In genomic region chr15:65410036-65410435, GRCh38 we compare ENCODE assay signal across 20 cellular contexts. TPM values are rescaled to one million over a fixed set of nuclear protein-coding genes. Genes with fewer than 3 reads are reported as not detected.
A peak's percentile ranks its signal among the peaks of the same experiment; 100 is the strongest.
DNase-seq lines count a peak whose midpoint lies in the region; ATAC-seq and TF ChIP-seq lines count a peak whose summit lies in the region.
"Had no signal": no experiment of that assay in that cellular context is flagged by ENCODE, and none has a peak within 500 bp of the region (broad histone marks: within the 10 kb centered on the region; RNA-seq: fewer than 3 reads in every experiment).

No MANE protein-coding gene starts in this region.

- no peaks in the 10 kb centered on the region for H3K9me3 ChIP-seq in neuronal stem cell (replicated peaks in 1 of 2; ENCODE audit: control insufficient read depth in 2 of 2, insufficient read depth in 1 of 2, low read depth in 1 of 2, low read length in 2 of 2)
- H3K9me3 ChIP-seq: Caco-2 had no signal

- ATAC-seq in activated naive CD8-positive, alpha-beta T cell treated with anti-CD3 and anti-CD28 coated beads, Interleukin-2, amount 50 U/mL, for 24 hours, result no peak
- ATAC-seq in HG02870 (IDR thresholded peaks at IDR 0.05; ENCODE audit: unreplicated experiment) (no peak), GM19395 (IDR thresholded peaks at IDR 0.05; ENCODE audit: unreplicated experiment) (no peak), GM18858 (IDR thresholded peaks at IDR 0.05; ENCODE audit: unreplicated experiment) (no peak)
- ATAC-seq: Panc1 had no signal

- H2BK15ac ChIP-seq in neuronal stem cell (ENCODE audit: low read length), result no peak overlapping the region

- no peak overlapping the region for H3K4me2 ChIP-seq in neuronal stem cell (ENCODE audit: insufficient read depth, low read length, poor library complexity, severe bottlenecking)

- no peak for TF ChIP-seq CTCF in endothelial cell (IDR thresholded peaks at IDR 0.05; ENCODE audit: unreplicated experiment)

- H3K79me1 ChIP-seq in neuronal stem cell (ENCODE audit: low read depth, low read length), result peaks cover 9% of the 10 kb centered on the region

- no peak overlapping the region for H2BK120ac ChIP-seq in neuronal stem cell (ENCODE audit: low read depth, low read length)

- H3K36me3 ChIP-seq in neuronal stem cell (replicated peaks in 1 of 2; ENCODE audit: control insufficient read depth in 2 of 2, insufficient read depth in 2 of 2, low read length in 2 of 2) (peaks cover 0 to 43% of the 10 kb centered on the region in 2 donors), H7 (replicated peaks; ENCODE audit: control insufficient read depth, insufficient read depth, low read length) (no peaks in the 10 kb centered on the region)

- no peak for DNase-seq in activated naive CD8-positive, alpha-beta T cell treated with anti-CD3 and anti-CD28 coated beads, Interleukin-2, amount 50 U/mL, for 24 hours
- no peak for DNase-seq in activated naive CD8-positive, alpha-beta T cell treated with anti-CD3 and anti-CD28 coated beads for 36 hours
- no peak for DNase-seq in endothelial cell (ENCODE audit: low spot score)
- DNase-seq in neuronal stem cell (ENCODE audit: low spot score), result no peak
- no peak for DNase-seq in H7
- DNase-seq: 8988T, Caco-2, DMS53, NCI-H1048, NCI-H146, NCI-H2227 treated with DMSO at 0.1 percent for 48 hours, NCI-H526, SHP77 had no signal

- peaks cover 21% of the 10 kb centered on the region for H3K27me3 Mint-ChIP-seq in activated naive CD8-positive, alpha-beta T cell treated with anti-CD3 and anti-CD28 coated beads, Interleukin-2, amount 50 U/mL, for 24 hours
- peaks cover 13% of the 10 kb centered on the region for H3K27me3 Mint-ChIP-seq in activated naive CD8-positive, alpha-beta T cell treated with anti-CD3 and anti-CD28 coated beads for 36 hours
- H3K27me3 Mint-ChIP-seq in endothelial cell (ENCODE audit: unreplicated experiment), result peaks cover 6% of the 10 kb centered on the region

- H3K14ac ChIP-seq in neuronal stem cell (ENCODE audit: low read length), result peak overlapping the region; percentile 3

- no peak overlapping the region for H4K8ac ChIP-seq in neuronal stem cell (ENCODE audit: low read depth, low read length)

- H2BK12ac ChIP-seq in neuronal stem cell (ENCODE audit: low read length), result no peak overlapping the region

- no peak overlapping the region for H3K9ac ChIP-seq in neuronal stem cell (ENCODE audit: low read depth, low read length, poor library complexity)

- no peaks in the 10 kb centered on the region for H3K36me3 Mint-ChIP-seq in activated naive CD8-positive, alpha-beta T cell treated with anti-CD3 and anti-CD28 coated beads, Interleukin-2, amount 50 U/mL, for 24 hours (ENCODE audit: low read depth)
- H3K36me3 Mint-ChIP-seq in activated naive CD8-positive, alpha-beta T cell treated with anti-CD3 and anti-CD28 coated beads for 36 hours, result no peaks in the 10 kb centered on the region
- no peaks in the 10 kb centered on the region for H3K36me3 Mint-ChIP-seq in endothelial cell (ENCODE audit: low read depth, unreplicated experiment)

- H3K4me1 ChIP-seq in neuronal stem cell (ENCODE audit: control insufficient read depth in 2 of 2, insufficient read depth in 1 of 2, low read depth in 1 of 2, low read length in 2 of 2), result peaks cover 35 to 38% of the 10 kb centered on the region in 2 donors

- no peak overlapping the region for H3K23ac ChIP-seq in neuronal stem cell (ENCODE audit: low read depth, low read length, poor library complexity)

- no peak overlapping the region for H2AFZ ChIP-seq in neuronal stem cell (ENCODE audit: low read length)

- H3K4ac ChIP-seq in neuronal stem cell (ENCODE audit: low read length), result no peak overlapping the region

- no peak overlapping the region for H3K27ac ChIP-seq in neuronal stem cell (replicated peaks; ENCODE audit: low read length)
- H3K27ac ChIP-seq: C4-2B, HL-60 had no signal

- no peak overlapping the region for H2AK5ac ChIP-seq in neuronal stem cell (ENCODE audit: low read depth, low read length)

- WGBS in neuronal stem cell (ENCODE audit: extremely low coverage in 2 of 2, insufficient read length in 2 of 2, insufficient replicate concordance in 1 of 2), 2 donors, result no CpG with 5 or more reads among the region's 11 CpGs

- no peaks in the 10 kb centered on the region for H3K9me3 Mint-ChIP-seq in activated naive CD8-positive, alpha-beta T cell treated with anti-CD3 and anti-CD28 coated beads, Interleukin-2, amount 50 U/mL, for 24 hours
- H3K9me3 Mint-ChIP-seq in activated naive CD8-positive, alpha-beta T cell treated with anti-CD3 and anti-CD28 coated beads for 36 hours, result no peaks in the 10 kb centered on the region
- H3K9me3 Mint-ChIP-seq in endothelial cell (ENCODE audit: unreplicated experiment), result no peaks in the 10 kb centered on the region

- H3K4me3 Mint-ChIP-seq in activated naive CD8-positive, alpha-beta T cell treated with anti-CD3 and anti-CD28 coated beads, Interleukin-2, amount 50 U/mL, for 24 hours, result no peak overlapping the region
- H3K4me3 Mint-ChIP-seq in activated naive CD8-positive, alpha-beta T cell treated with anti-CD3 and anti-CD28 coated beads for 36 hours, result no peak overlapping the region
- H3K4me3 Mint-ChIP-seq in endothelial cell (ENCODE audit: unreplicated experiment), result no peak overlapping the region

- H3K27me3 ChIP-seq in neuronal stem cell (ENCODE audit: control insufficient read depth in 3 of 3, insufficient read depth in 3 of 3, low read depth in 1 of 3, low read length in 3 of 3) (no peaks in the 10 kb centered on the region), H7 (ENCODE audit: control insufficient read depth, insufficient read depth, low read length) (no peaks in the 10 kb centered on the region)

- H2BK5ac ChIP-seq in neuronal stem cell (ENCODE audit: low read length), result no peak overlapping the region

- no peak overlapping the region for H3K4me3 ChIP-seq in neuronal stem cell (ENCODE audit: low read length in 2 of 2)
- H3K4me3 ChIP-seq in H7 (ENCODE audit: insufficient read depth, low read depth, low read length), result no peak overlapping the region

- H3K27ac Mint-ChIP-seq in activated naive CD8-positive, alpha-beta T cell treated with anti-CD3 and anti-CD28 coated beads, Interleukin-2, amount 50 U/mL, for 24 hours, result peak overlapping the region; percentile 10
- H3K27ac Mint-ChIP-seq in activated naive CD8-positive, alpha-beta T cell treated with anti-CD3 and anti-CD28 coated beads for 36 hours, result no peak overlapping the region
- H3K27ac Mint-ChIP-seq in endothelial cell (ENCODE audit: unreplicated experiment), result peak overlapping the region; percentile 33

- H3K4me1 Mint-ChIP-seq in activated naive CD8-positive, alpha-beta T cell treated with anti-CD3 and anti-CD28 coated beads, Interleukin-2, amount 50 U/mL, for 24 hours, result peaks cover 6% of the 10 kb centered on the region
- peaks cover 2% of the 10 kb centered on the region for H3K4me1 Mint-ChIP-seq in activated naive CD8-positive, alpha-beta T cell treated with anti-CD3 and anti-CD28 coated beads for 36 hours
- H3K4me1 Mint-ChIP-seq in endothelial cell (ENCODE audit: unreplicated experiment), result peaks cover 21% of the 10 kb centered on the region

- H4K91ac ChIP-seq in neuronal stem cell (ENCODE audit: low read depth, low read length, poor library complexity), result no peak overlapping the region

- H3K18ac ChIP-seq in neuronal stem cell (ENCODE audit: low read length), result no peak overlapping the region

RNA-seq across cellular contexts. Expression of gene IGDCC4, which starts 12.7 kb away (rescaled TPM):
- under 1 TPM; 0.42 to 0.45 TPM for total RNA-seq in activated naive CD8-positive, alpha-beta T cell treated with anti-CD3 and anti-CD28 coated beads for 36 hours
- 4.2 TPM for total RNA-seq in endothelial cell (ENCODE audit: unreplicated experiment)
- 17.1 TPM for polyA plus RNA-seq in neuronal stem cell (2013, experiment 1 of 2)
- polyA plus RNA-seq in neuronal stem cell (2013, experiment 2 of 2), result 17.4 TPM
- 7.4 and 10.6 TPM in 2 replicates for total RNA-seq in H7 (2014; rRNA removed; shearing (Covaris generic))

RNA-seq across cellular contexts. Expression of gene IGDCC3, which starts 32.2 kb away (rescaled TPM):
- not detected for total RNA-seq in activated naive CD8-positive, alpha-beta T cell treated with anti-CD3 and anti-CD28 coated beads for 36 hours
- total RNA-seq in endothelial cell (ENCODE audit: unreplicated experiment), result 538 TPM
- 69.2 TPM for polyA plus RNA-seq in neuronal stem cell (2013, experiment 1 of 2)
- 70.9 TPM for polyA plus RNA-seq in neuronal stem cell (2013, experiment 2 of 2)
- 38.3 and 39.7 TPM in 2 replicates for total RNA-seq in H7 (2014; rRNA removed; shearing (Covaris generic))
- total RNA-seq: M059J had no signal

Comparison
In these comparisons a context has a peak if more than half of its experiments do, and no peak if none do; other contexts are left out.
1. RNA of gene IGDCC3, which starts 32.2 kb away (total RNA-seq): 538 TPM in endothelial cell (single experiment) and 38.3 to 39.7 TPM in H7; not detected in activated naive CD8-positive, alpha-beta T cell treated with anti-CD3 and anti-CD28 coated beads for 36 hours; every median in the first group is over 10 times any median in the second.